ENCODE assay signal across 8 cellular contexts in genomic region chr14:69610859-69611263, GRCh38. TPM values are rescaled to one million over a fixed set of nuclear protein-coding genes. Genes with fewer than 3 reads are reported as not detected.
A peak's percentile ranks its signal among the peaks of the same experiment; 100 is the strongest.
DNase-seq lines count a peak whose midpoint lies in the region; ATAC-seq and TF ChIP-seq lines count a peak whose summit lies in the region.

No MANE protein-coding gene starts in this region.

- H3K9ac ChIP-seq in iPS-15b (ENCODE audit: low read depth, low read length), result peak overlapping the region; percentile 58

- H3K27me3 ChIP-seq in iPS-15b (ENCODE audit: control insufficient read depth, insufficient read depth, low read length) (peaks cover 10% of the 10 kb centered on the region), stomach (no peaks in the 10 kb centered on the region)

- peak overlapping the region; percentile 86 for H3K4me3 Mint-ChIP-seq in stimulated activated naive CD8-positive, alpha-beta T cell treated with anti-CD3 and anti-CD28 coated beads, Interleukin-15, Interleukin-2, amounts not matched to agents 100 ng/mL and 50 ng/mL, for 24 hours
- H3K4me3 Mint-ChIP-seq in activated naive CD8-positive, alpha-beta T cell, result peak overlapping the region; percentile 85

- H3K27ac ChIP-seq in stomach, result peak overlapping the region; percentile 76 to 100 (median 99)

- no peak for DNase-seq in stimulated activated naive CD8-positive, alpha-beta T cell treated with anti-CD3 and anti-CD28 coated beads, Interleukin-15, Interleukin-2, amounts not matched to agents 100 U/mL and 50 U/mL, for 24 hours
- DNase-seq in stomach (no peak), GOT3 (lab: John Stamatoyannopoulos, UW) (no peak), NCI-H2029 treated with DMSO at 0.1 percent for 48 hours (lab: John Stamatoyannopoulos, UW) (no peak)
- no peak for DNase-seq in central memory CD4-positive, alpha-beta T cell

- peaks cover 53% of the 10 kb centered on the region for H3K4me1 Mint-ChIP-seq in stimulated activated naive CD8-positive, alpha-beta T cell treated with anti-CD3 and anti-CD28 coated beads, Interleukin-15, Interleukin-2, amounts not matched to agents 100 ng/mL and 50 ng/mL, for 24 hours (ENCODE audit: low read depth)
- H3K4me1 Mint-ChIP-seq in activated naive CD8-positive, alpha-beta T cell (ENCODE audit: low read depth), result peaks cover 52% of the 10 kb centered on the region

- no peak for TF ChIP-seq POLR2A in stomach (IDR thresholded peaks at IDR 0.05)

- TF ChIP-seq EP300 in stomach (IDR thresholded peaks at IDR 0.05), result no peak

- peak overlapping the region; percentile 83 for H3K4me3 ChIP-seq in iPS-15b (ENCODE audit: low read depth, low read length)
- peak overlapping the region; percentile 65 to 90 (median 82) for H3K4me3 ChIP-seq in stomach

- TF ChIP-seq CTCF in stomach (IDR thresholded peaks at IDR 0.05), result no peak

- peak overlapping the region; percentile 90 for H3K27ac Mint-ChIP-seq in stimulated activated naive CD8-positive, alpha-beta T cell treated with anti-CD3 and anti-CD28 coated beads, Interleukin-15, Interleukin-2, amounts not matched to agents 100 ng/mL and 50 ng/mL, for 24 hours
- peak overlapping the region; percentile 87 for H3K27ac Mint-ChIP-seq in activated naive CD8-positive, alpha-beta T cell

- no peaks in the 10 kb centered on the region for H3K36me3 ChIP-seq in iPS-15b (ENCODE audit: control insufficient read depth, insufficient read depth, low read length)
- no peaks in the 10 kb centered on the region for H3K36me3 ChIP-seq in stomach

- H3K27me3 Mint-ChIP-seq in stimulated activated naive CD8-positive, alpha-beta T cell treated with anti-CD3 and anti-CD28 coated beads, Interleukin-15, Interleukin-2, amounts not matched to agents 100 ng/mL and 50 ng/mL, for 24 hours, result no peaks in the 10 kb centered on the region
- no peaks in the 10 kb centered on the region for H3K27me3 Mint-ChIP-seq in activated naive CD8-positive, alpha-beta T cell

- intact Hi-C loops in stomach (cut with DNase I; ENCODE audit: low total_unique reads), result no loop called here

- H3K9me3 ChIP-seq in iPS-15b (ENCODE audit: control insufficient read depth, insufficient read depth, low read length) (no peaks in the 10 kb centered on the region), stomach (no peaks in the 10 kb centered on the region)

- 9 to 14% (median 11%) methylated on average over 10 of the region's 10 CpGs for WGBS in stomach, 5 donors

- H3K9me3 Mint-ChIP-seq in stimulated activated naive CD8-positive, alpha-beta T cell treated with anti-CD3 and anti-CD28 coated beads, Interleukin-15, Interleukin-2, amounts not matched to agents 100 ng/mL and 50 ng/mL, for 24 hours, result no peaks in the 10 kb centered on the region
- H3K9me3 Mint-ChIP-seq in activated naive CD8-positive, alpha-beta T cell (ENCODE audit: low read depth), result no peaks in the 10 kb centered on the region

- H3K36me3 Mint-ChIP-seq in stimulated activated naive CD8-positive, alpha-beta T cell treated with anti-CD3 and anti-CD28 coated beads, Interleukin-15, Interleukin-2, amounts not matched to agents 100 ng/mL and 50 ng/mL, for 24 hours (ENCODE audit: low read depth), result peaks cover 10% of the 10 kb centered on the region
- H3K36me3 Mint-ChIP-seq in activated naive CD8-positive, alpha-beta T cell, result peaks cover 3% of the 10 kb centered on the region

- ATAC-seq in stimulated activated naive CD8-positive, alpha-beta T cell treated with anti-CD3 and anti-CD28 coated beads, Interleukin-15, Interleukin-2, amounts not matched to agents 100 U/mL and 50 U/mL, for 24 hours, result no peak

- H3K4me1 ChIP-seq in iPS-15b (ENCODE audit: control insufficient read depth, insufficient read depth, low read length) (peaks cover 17% of the 10 kb centered on the region), stomach (peaks cover 40 to 66% (median 43%) of the 10 kb centered on the region in 4 donors)

RNA-seq across cellular contexts. Expression of gene SUSD6, which starts 0.5 kb away (rescaled TPM):
- total RNA-seq in stomach, result 10 to 100 TPM; 23.7 to 39.0 (median 31.9) TPM
- polyA plus RNA-seq in stomach, result 10 to 100 TPM in 1 of 3 donors, 1 to 10 TPM in 2; 4.9 to 10.3 (median 7.0) TPM

RNA-seq across cellular contexts. Expression of gene CCDC177, which starts 36.2 kb away (rescaled TPM):
- total RNA-seq in stomach, result under 1 TPM in 1 of 5 donors, not detected in 4; 0.18 TPM
- polyA plus RNA-seq in stomach, result under 1 TPM in 2 of 3 donors, not detected in 1; 0.03 to 0.25 TPM
